Comparison of ENCODE assay signal across 16 cellular contexts in the genomic region with DNA sequence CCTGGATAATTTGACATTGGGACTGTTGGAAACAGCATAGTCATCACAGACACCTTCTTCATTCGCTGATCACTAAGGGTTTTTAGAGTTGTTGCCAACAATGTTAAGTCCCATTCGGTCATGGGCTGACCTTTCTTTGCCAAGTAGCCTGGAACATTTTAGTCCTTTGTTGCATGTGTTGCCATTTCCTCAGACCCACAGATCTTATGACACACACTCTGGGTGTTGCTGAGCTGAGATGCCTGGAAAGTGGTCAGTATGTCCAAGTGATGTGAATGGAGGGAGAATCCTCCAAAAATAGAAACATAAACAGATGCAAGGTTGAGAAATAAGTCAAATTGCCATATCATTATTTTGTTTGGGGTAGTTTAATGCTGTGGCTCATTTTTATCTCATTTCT.
DNase-seq lines count a peak whose midpoint lies in the region; ATAC-seq, FAIRE-seq and TF ChIP-seq lines count a peak whose summit lies in the region.
"Had no signal": no experiment of that assay in that cellular context is flagged by ENCODE, and none has a peak within 500 bp of the region (broad histone marks: within the 10 kb centered on the region; RNA-seq: fewer than 3 reads in every experiment).

No MANE protein-coding gene starts in this region.

- ATAC-seq in HepG2: no peak

- no peaks in the 10 kb centered on the region for H4K20me1 ChIP-seq in HepG2 (ENCODE audit: insufficient read depth, low read length)

- peak; percentile 47 for DNase-seq in SK-MEL-5 (ENCODE audit: low read depth, low spot score)
- DNase-seq in fibroblast of pulmonary artery (ENCODE audit: low read depth): peak; percentile 95
- DNase-seq in medulla oblongata (ENCODE audit: extremely low spot score): peak; percentile 66
- peak; percentile 31 to 47 for DNase-seq in thyroid gland
- DNase-seq in HepG2 (ENCODE audit: low spot score): no peak
- no peak for DNase-seq in NCI-H526 treated with DMSO at 0.1 percent for 48 hours (lab: John Stamatoyannopoulos, UW)
- no peak for DNase-seq in stimulated activated CD4-positive, alpha-beta T cell treated with anti-CD3 and anti-CD28 coated beads, Interleukin-2, amount 100 ng/mL, for 48 hours
- DNase-seq: activated CD4-positive, alpha-beta T cell treated with anti-CD3 and anti-CD28 coated beads for 4 hours; DMS53; effector CD4-positive, alpha-beta T cell; islet precursor cell; NCI-H1417 treated with DMSO at 0.1 percent for 48 hours; pancreas; SIG-M5; T-helper 9 cell had no signal

- no peak overlapping the region for H3K4me2 ChIP-seq in HepG2 (ENCODE audit: low read depth, low read length)

- TF ChIP-seq CTCF in fibroblast of pulmonary artery (IDR thresholded peaks at IDR 0.05; ENCODE audit: low read length, missing control alignments) (no peak), thyroid gland (IDR thresholded peaks at IDR 0.05) (no peak), HepG2 (CRISPR knock-in tag; IDR thresholded peaks at IDR 0.05) (no peak)

- H2AFZ ChIP-seq in HepG2 (ENCODE audit: low read length): no peak overlapping the region

- POLR2A ChIA-PET in HepG2 (lab: Yijun Ruan, JAX): no interaction called here

- H3K79me2 ChIP-seq in HepG2 (ENCODE audit: insufficient read depth, low read length): no peaks in the 10 kb centered on the region

- H3K27ac ChIP-seq in thyroid gland: no peak overlapping the region
- no peak overlapping the region for H3K27ac ChIP-seq in HepG2 (ENCODE audit: extremely low read length, insufficient read depth, low read length)
- H3K27ac ChIP-seq: pancreas had no signal

- CTCF ChIA-PET in HepG2 (lab: Yijun Ruan, JAX; ENCODE audit: low intra/inter-chr PET ratio, low total read pairs): no interaction called here

- intact Hi-C loops in thyroid gland (cut with DNase I): no loop called here
- intact Hi-C loops in HepG2 (cut with micrococcal nuclease; ENCODE audit: unreplicated experiment): no loop called here

- TF ChIP-seq POLR2A in thyroid gland (IDR thresholded peaks at IDR 0.05): no peak
- TF ChIP-seq POLR2A in HepG2 (IDR thresholded peaks at IDR 0.05; ENCODE audit: insufficient read depth in 1 of 2, low read depth in 2 of 2, low read length in 2 of 2): no peak

- H3K9me3 ChIP-seq in thyroid gland (no peaks in the 10 kb centered on the region), HepG2 (ENCODE audit: low read length) (no peaks in the 10 kb centered on the region)
- H3K9me3 ChIP-seq: breast epithelium, pancreas had no signal

- in situ Hi-C loops in SK-MEL-5 (cut with HindIII; ENCODE audit: low pct_unique_long_range_greater_than_20kb, low sequenced_read_pairs) (no loop called here), HepG2 (cut with HindIII; ENCODE audit: extremely low pct_ligation_motif_present, low pct_unique_long_range_greater_than_20kb) (no loop called here)

- H3K9ac ChIP-seq in HepG2 (ENCODE audit: insufficient read depth, low read depth, low read length): no peak overlapping the region

- no peaks in the 10 kb centered on the region for H3K27me3 ChIP-seq in thyroid gland
- no peaks in the 10 kb centered on the region; a peak in 1 of 5 replicates for H3K27me3 ChIP-seq in HepG2 (ENCODE audit: control insufficient read depth in 1 of 2, insufficient read depth in 2 of 2, low read length in 2 of 2)
- H3K27me3 ChIP-seq: breast epithelium, pancreas had no signal

- H3K4me3 ChIP-seq in fibroblast of pulmonary artery (replicated peaks; ENCODE audit: low read depth, low read length) (no peak overlapping the region), thyroid gland (replicated peaks in 1 of 3) (no peak overlapping the region), HepG2 (replicated peaks in 1 of 3; ENCODE audit: insufficient read depth in 1 of 3, low read depth in 2 of 3, low read length in 3 of 3) (no peak overlapping the region)
- H3K4me3 ChIP-seq: breast epithelium, pancreas had no signal

- no peaks in the 10 kb centered on the region for H3K4me1 ChIP-seq in thyroid gland
- H3K4me1 ChIP-seq in HepG2 (ENCODE audit: insufficient read depth, low read length): no peaks in the 10 kb centered on the region
- H3K4me1 ChIP-seq: breast epithelium, pancreas had no signal

- FAIRE-seq in HepG2 (lab: Jason Lieb, UNC): no peak
- FAIRE-seq: pancreas had no signal

- 23 to 33% methylated on average over 2 of the region's 2 CpGs for WGBS in thyroid gland, 2 donors
- WGBS in HepG2 (ENCODE audit: low lambda C conversion rate): 18% methylated on average over 2 of the region's 2 CpGs

- TF ChIP-seq EP300 in HepG2 (IDR thresholded peaks at IDR 0.05; ENCODE audit: low read depth in 2 of 2, low read length in 2 of 2) (no peak), HepG2 (CRISPR knock-in tag; IDR thresholded peaks at IDR 0.05; ENCODE audit: borderline replicate concordance) (no peak)

- no peaks in the 10 kb centered on the region for H3K36me3 ChIP-seq in thyroid gland
- no peaks in the 10 kb centered on the region for H3K36me3 ChIP-seq in HepG2 (replicated peaks in 1 of 2; ENCODE audit: control insufficient read depth in 1 of 2, insufficient read depth in 2 of 2, low read length in 2 of 2)
- H3K36me3 ChIP-seq: breast epithelium, pancreas had no signal

- BruUV-seq in HepG2 (replicated peaks; lab: Mats Ljungman, UMichigan): no TSS peak

- no peak for TF ChIP-seq RAD21 in HepG2 (CRISPR knock-in tag; IDR thresholded peaks at IDR 0.05)

TF ChIP-seq in HepG2, 621 proteins besides CTCF, POLR2A, EP300 and RAD21:
- TF ChIP-seq ZNF724P (CRISPR knock-in tag; IDR thresholded peaks at IDR 0.05; ENCODE audit: borderline replicate concordance) (no peak), HMG20B (CRISPR knock-in tag; conservative IDR thresholded peaks at IDR 0.05) (no peak), TSC22D2 (CRISPR knock-in tag; IDR thresholded peaks at IDR 0.05; ENCODE audit: borderline replicate concordance) (no peak), CBFB (CRISPR knock-in tag; IDR thresholded peaks at IDR 0.05) (no peak), SUZ12 (IDR thresholded peaks at IDR 0.05; ENCODE audit: low read depth, low read length) (no peak), KAT2B (IDR thresholded peaks at IDR 0.05; ENCODE audit: borderline replicate concordance, low read depth, low read length) (no peak), NFIC (IDR thresholded peaks at IDR 0.05; ENCODE audit: low read length) (no peak), RXRA (CRISPR knock-in tag; IDR thresholded peaks at IDR 0.05) (no peak), SNRNP70 (IDR thresholded peaks at IDR 0.05; ENCODE audit: low read depth, low read length) (no peak), ZNF343 (CRISPR knock-in tag; IDR thresholded peaks at IDR 0.05) (no peak), TGIF2 (CRISPR knock-in tag; IDR thresholded peaks at IDR 0.05) (no peak), CBX2 (IDR thresholded peaks at IDR 0.05; ENCODE audit: low read depth, low read length) (no peak), CBX2 (CRISPR knock-in tag; IDR thresholded peaks at IDR 0.05; ENCODE audit: low read depth) (no peak), ZNF530 (CRISPR knock-in tag; IDR thresholded peaks at IDR 0.05; ENCODE audit: low read depth) (no peak), SIX4 (CRISPR knock-in tag; IDR thresholded peaks at IDR 0.05) (no peak)
- TF ChIP-seq, protein P1, sequence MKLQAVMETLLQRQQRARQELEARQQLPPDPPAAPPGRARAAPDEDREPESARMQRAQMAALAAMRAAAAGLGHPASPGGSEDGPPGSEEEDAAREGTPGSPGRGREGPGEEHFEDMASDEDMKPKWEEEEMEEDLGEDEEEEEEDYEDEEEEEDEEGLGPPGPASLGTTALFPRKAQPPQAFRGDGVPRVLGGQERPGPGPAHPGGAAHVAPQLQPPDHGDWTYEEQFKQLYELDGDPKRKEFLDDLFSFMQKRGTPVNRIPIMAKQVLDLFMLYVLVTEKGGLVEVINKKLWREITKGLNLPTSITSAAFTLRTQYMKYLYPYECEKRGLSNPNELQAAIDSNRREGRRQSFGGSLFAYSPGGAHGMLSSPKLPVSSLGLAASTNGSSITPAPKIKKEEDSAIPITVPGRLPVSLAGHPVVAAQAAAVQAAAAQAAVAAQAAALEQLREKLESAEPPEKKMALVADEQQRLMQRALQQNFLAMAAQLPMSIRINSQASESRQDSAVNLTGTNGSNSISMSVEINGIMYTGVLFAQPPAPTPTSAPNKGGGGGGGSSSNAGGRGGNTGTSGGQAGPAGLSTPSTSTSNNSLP (IDR thresholded peaks at IDR 0.05; ENCODE audit: low read depth, low read length): no peak
- TF ChIP-seq, protein P2, sequence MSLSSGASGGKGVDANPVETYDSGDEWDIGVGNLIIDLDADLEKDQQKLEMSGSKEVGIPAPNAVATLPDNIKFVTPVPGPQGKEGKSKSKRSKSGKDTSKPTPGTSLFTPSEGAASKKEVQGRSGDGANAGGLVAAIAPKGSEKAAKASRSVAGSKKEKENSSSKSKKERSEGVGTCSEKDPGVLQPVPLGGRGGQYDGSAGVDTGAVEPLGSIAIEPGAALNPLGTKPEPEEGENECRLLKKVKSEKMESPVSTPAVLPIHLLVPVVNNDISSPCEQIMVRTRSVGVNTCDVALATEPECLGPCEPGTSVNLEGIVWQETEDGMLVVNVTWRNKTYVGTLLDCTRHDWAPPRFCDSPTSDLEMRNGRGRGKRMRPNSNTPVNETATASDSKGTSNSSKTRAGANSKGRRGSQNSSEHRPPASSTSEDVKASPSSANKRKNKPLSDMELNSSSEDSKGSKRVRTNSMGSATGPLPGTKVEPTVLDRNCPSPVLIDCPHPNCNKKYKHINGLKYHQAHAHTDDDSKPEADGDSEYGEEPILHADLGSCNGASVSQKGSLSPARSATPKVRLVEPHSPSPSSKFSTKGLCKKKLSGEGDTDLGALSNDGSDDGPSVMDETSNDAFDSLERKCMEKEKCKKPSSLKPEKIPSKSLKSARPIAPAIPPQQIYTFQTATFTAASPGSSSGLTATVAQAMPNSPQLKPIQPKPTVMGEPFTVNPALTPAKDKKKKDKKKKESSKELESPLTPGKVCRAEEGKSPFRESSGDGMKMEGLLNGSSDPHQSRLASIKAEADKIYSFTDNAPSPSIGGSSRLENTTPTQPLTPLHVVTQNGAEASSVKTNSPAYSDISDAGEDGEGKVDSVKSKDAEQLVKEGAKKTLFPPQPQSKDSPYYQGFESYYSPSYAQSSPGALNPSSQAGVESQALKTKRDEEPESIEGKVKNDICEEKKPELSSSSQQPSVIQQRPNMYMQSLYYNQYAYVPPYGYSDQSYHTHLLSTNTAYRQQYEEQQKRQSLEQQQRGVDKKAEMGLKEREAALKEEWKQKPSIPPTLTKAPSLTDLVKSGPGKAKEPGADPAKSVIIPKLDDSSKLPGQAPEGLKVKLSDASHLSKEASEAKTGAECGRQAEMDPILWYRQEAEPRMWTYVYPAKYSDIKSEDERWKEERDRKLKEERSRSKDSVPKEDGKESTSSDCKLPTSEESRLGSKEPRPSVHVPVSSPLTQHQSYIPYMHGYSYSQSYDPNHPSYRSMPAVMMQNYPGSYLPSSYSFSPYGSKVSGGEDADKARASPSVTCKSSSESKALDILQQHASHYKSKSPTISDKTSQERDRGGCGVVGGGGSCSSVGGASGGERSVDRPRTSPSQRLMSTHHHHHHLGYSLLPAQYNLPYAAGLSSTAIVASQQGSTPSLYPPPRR (CRISPR knock-in tag; IDR thresholded peaks at IDR 0.05; ENCODE audit: borderline replicate concordance): no peak

Comparison
In these comparisons a context has a peak if more than half of its experiments do, and no peak if none do; other contexts are left out.
1. DNase-seq: peak in SK-MEL-5 (single experiment), fibroblast of pulmonary artery (single experiment), medulla oblongata (single experiment) and thyroid gland (2 of 2); none in HepG2 (single experiment), NCI-H526 treated with DMSO at 0.1 percent for 48 hours (single experiment) and stimulated activated CD4-positive, alpha-beta T cell treated with anti-CD3 and anti-CD28 coated beads, Interleukin-2, amount 100 ng/mL, for 48 hours (0 of 2).